17 cellular contexts compared by ENCODE assay signal in the genomic region with DNA sequence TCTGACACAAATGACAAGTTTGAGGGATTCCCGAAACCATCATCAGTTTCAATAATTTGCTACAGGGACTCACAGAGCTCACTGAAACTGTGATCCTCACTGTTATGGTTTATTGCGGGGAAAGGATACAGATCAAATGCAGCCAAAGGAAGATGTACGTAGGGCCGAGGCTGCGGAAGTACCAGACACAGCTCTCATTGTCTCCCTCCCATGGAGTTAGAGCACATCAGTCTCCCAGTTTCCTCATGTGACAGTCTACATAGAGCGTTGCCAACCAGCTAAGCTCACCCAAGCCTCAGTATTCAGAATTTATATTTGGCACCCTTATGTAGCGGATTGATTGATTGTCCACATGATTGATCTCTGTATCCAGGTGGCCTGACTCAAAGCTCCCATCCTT.
A peak's percentile ranks its signal among the peaks of the same experiment; 100 is the strongest.
DNase-seq lines count a peak whose midpoint lies in the region; TF ChIP-seq lines count a peak whose summit lies in the region.
"Had no signal": no experiment of that assay in that cellular context is flagged by ENCODE, and none has a peak within 500 bp of the region (broad histone marks: within the 10 kb centered on the region; RNA-seq: fewer than 3 reads in every experiment).

No MANE protein-coding gene starts in this region.

- TF ChIP-seq POLR2A in suprapubic skin (IDR thresholded peaks at IDR 0.05), result no peak

- H3K4me1 ChIP-seq in suprapubic skin, result no peaks in the 10 kb centered on the region
- H3K4me1 ChIP-seq: Caco-2 had no signal

- no peak for TF ChIP-seq CTCF in suprapubic skin (IDR thresholded peaks at IDR 0.05)

- in situ Hi-C loops in SK-MEL-5 (cut with HindIII; ENCODE audit: low pct_unique_long_range_greater_than_20kb, low sequenced_read_pairs), result no loop called here

- no peaks in the 10 kb centered on the region for H3K9me3 ChIP-seq in suprapubic skin
- H3K9me3 ChIP-seq: BLaER1, Caco-2 had no signal

- no peak overlapping the region for H3K27ac ChIP-seq in suprapubic skin
- H3K27ac ChIP-seq: BLaER1, C4-2B, GM23248 had no signal

- TF ChIP-seq EP300 in suprapubic skin (IDR thresholded peaks at IDR 0.05), result no peak

- 93% methylated on average over 7 of the region's 7 CpGs for WGBS in suprapubic skin

- no peak overlapping the region for H3K4me3 ChIP-seq in suprapubic skin
- H3K4me3 ChIP-seq: BLaER1, GM23248 had no signal

- no peaks in the 10 kb centered on the region for H3K27me3 ChIP-seq in suprapubic skin
- H3K27me3 ChIP-seq: BLaER1 had no signal

- no peaks in the 10 kb centered on the region for H3K36me3 ChIP-seq in suprapubic skin
- H3K36me3 ChIP-seq: BLaER1 had no signal

- DNase-seq in SK-MEL-5 (ENCODE audit: low read depth, low spot score) (peak; percentile 82), epidermal melanocyte (ENCODE audit: insufficient read length, low spot score) (peak; percentile 33), medulla oblongata (ENCODE audit: extremely low spot score) (peak; percentile 43), pons (ENCODE audit: low spot score) (peak; percentile 42), hepatic stellate cell (ENCODE audit: low spot score) (no peak), suprapubic skin (ENCODE audit: low spot score in 2 of 2) (no peak)
- DNase-seq in effector CD4-positive, alpha-beta T cell, result no peak
- DNase-seq: Caco-2; CD4-positive, CD25-positive, alpha-beta regulatory T cell; CD8-positive, alpha-beta T cell; DMS153; DND-41; GM23248; H7; HCEC 1CT had no signal

Comparison
In these comparisons a context has a peak if more than half of its experiments do, and no peak if none do; other contexts are left out.
1. DNase-seq: peak in SK-MEL-5 (single experiment), epidermal melanocyte (single experiment), medulla oblongata (single experiment) and pons (single experiment); none in hepatic stellate cell (single experiment), effector CD4-positive, alpha-beta T cell (single experiment) and suprapubic skin (0 of 2).